In the genomic region with DNA sequence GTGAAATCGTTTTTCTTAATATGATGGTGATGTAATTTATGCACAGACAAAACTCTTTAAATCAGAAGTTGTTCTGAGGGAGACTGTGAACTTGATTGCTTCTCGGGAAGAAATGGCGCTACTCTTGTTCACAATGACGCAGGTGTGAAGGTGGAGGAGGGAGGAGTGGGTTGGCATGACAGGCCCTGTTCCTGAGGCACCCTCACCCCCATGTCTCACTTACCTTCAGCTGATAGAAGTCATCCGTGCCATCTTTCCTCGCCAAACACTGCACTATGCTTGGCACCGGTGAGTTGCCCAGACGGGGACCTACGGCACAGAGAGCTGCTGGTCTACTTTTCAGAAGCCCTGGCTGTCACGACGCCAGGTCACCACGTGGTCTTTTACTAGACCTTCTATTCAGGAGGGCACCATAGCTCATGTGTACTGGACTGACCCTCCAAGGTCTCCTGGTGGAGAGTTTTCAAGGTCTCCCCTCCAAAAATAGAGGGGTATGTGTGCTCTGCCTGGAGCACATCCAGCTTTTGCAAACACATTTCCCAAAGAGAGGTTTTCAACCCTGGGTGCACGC, we compare ENCODE assay signal across 20 cellular contexts.
"Had no signal": no experiment of that assay in that cellular context is flagged by ENCODE, and none has a peak within 500 bp of the region (broad histone marks: within the 10 kb centered on the region; RNA-seq: fewer than 3 reads in every experiment).

No MANE protein-coding gene starts in this region.

- H3K27ac Mint-ChIP-seq: activated naive CD8-positive, alpha-beta T cell treated with anti-CD3 and anti-CD28 coated beads for 36 hours; memory B cell had no signal

- H3K27ac ChIP-seq: brain microvascular endothelial cell, coronary artery, WERI-Rb-1 had no signal

- H3K9me3 Mint-ChIP-seq: activated naive CD8-positive, alpha-beta T cell treated with anti-CD3 and anti-CD28 coated beads for 36 hours; activated T-helper 1 cell treated with anti-CD3 and anti-CD28 coated beads, Interleukin-12 subunit alpha, Interleukin-12 subunit beta, Interleukin-2, Interleukin-4 antibody, amounts not matched to agents 30 ng/mL and 10 ng/mL and 1 ng/mL, durations not matched to agents 14 hours and 24 hours and 36 hours; central memory CD8-positive, alpha-beta T cell; memory B cell; natural killer cell treated with Interleukin-12 subunit alpha and Interleukin-12 subunit beta and Interleukin-15 and Interleukin-18, amount 100 ng/mL, for 72 hours; stimulated activated naive CD8-positive, alpha-beta T cell treated with anti-CD3 and anti-CD28 coated beads, Interleukin-15, amount 100 ng/mL, for 72 hours had no signal

- DNase-seq: activated CD4-positive, alpha-beta T cell treated with anti-CD3 and anti-CD28 coated beads for 36 hours; activated naive CD8-positive, alpha-beta T cell treated with anti-CD3 and anti-CD28 coated beads for 36 hours; amygdala; brain microvascular endothelial cell; effector CD4-positive, alpha-beta T cell; esophagus squamous epithelium; kidney glomerular epithelial cell; left ventricle myocardium superior; occipital lobe; stimulated activated naive CD8-positive, alpha-beta T cell treated with anti-CD3 and anti-CD28 coated beads, Interleukin-15, amount 100 ng/mL, for 72 hours; T-helper 1 cell; WERI-Rb-1 had no signal

- ATAC-seq: activated CD4-positive, alpha-beta T cell treated with anti-CD3 and anti-CD28 coated beads for 36 hours; left ventricle myocardium superior; natural killer cell treated with Interleukin-12 subunit alpha and Interleukin-12 subunit beta and Interleukin-15 and Interleukin-18, amount 100 ng/mL, for 72 hours; SK-N-SH treated with all-trans-retinoic acid at 6 μM for 48 hours; stimulated activated naive CD8-positive, alpha-beta T cell treated with anti-CD3 and anti-CD28 coated beads, Interleukin-15, amount 100 ng/mL, for 72 hours had no signal

- H3K36me3 Mint-ChIP-seq: natural killer cell treated with Interleukin-12 subunit alpha and Interleukin-12 subunit beta and Interleukin-15 and Interleukin-18, amount 100 ng/mL, for 72 hours had no signal

- H3K27me3 Mint-ChIP-seq: activated CD4-positive, alpha-beta T cell treated with anti-CD3 and anti-CD28 coated beads for 36 hours; activated naive CD8-positive, alpha-beta T cell treated with anti-CD3 and anti-CD28 coated beads for 36 hours; central memory CD8-positive, alpha-beta T cell; memory B cell; natural killer cell treated with Interleukin-12 subunit alpha and Interleukin-12 subunit beta and Interleukin-15 and Interleukin-18, amount 100 ng/mL, for 72 hours; stimulated activated naive CD8-positive, alpha-beta T cell treated with anti-CD3 and anti-CD28 coated beads, Interleukin-15, amount 100 ng/mL, for 72 hours had no signal

- H3K9me3 ChIP-seq: esophagus squamous epithelium had no signal

- H3K4me3 ChIP-seq: coronary artery, esophagus squamous epithelium, skin epidermis had no signal

- H3K27me3 ChIP-seq: brain microvascular endothelial cell, esophagus squamous epithelium had no signal

- FAIRE-seq: urothelium cell line had no signal

- H3K4me3 Mint-ChIP-seq: activated CD4-positive, alpha-beta T cell treated with anti-CD3 and anti-CD28 coated beads for 36 hours; activated naive CD8-positive, alpha-beta T cell treated with anti-CD3 and anti-CD28 coated beads for 36 hours; activated T-helper 1 cell treated with anti-CD3 and anti-CD28 coated beads, Interleukin-12 subunit alpha, Interleukin-12 subunit beta, Interleukin-2, Interleukin-4 antibody, amounts not matched to agents 30 ng/mL and 10 ng/mL and 1 ng/mL, durations not matched to agents 14 hours and 24 hours and 36 hours; central memory CD8-positive, alpha-beta T cell; memory B cell; natural killer cell treated with Interleukin-12 subunit alpha and Interleukin-12 subunit beta and Interleukin-15 and Interleukin-18, amount 100 ng/mL, for 72 hours; stimulated activated naive CD8-positive, alpha-beta T cell treated with anti-CD3 and anti-CD28 coated beads, Interleukin-15, amount 100 ng/mL, for 72 hours had no signal
